ENCODE assay signal across 24 cellular contexts in the genomic region with DNA sequence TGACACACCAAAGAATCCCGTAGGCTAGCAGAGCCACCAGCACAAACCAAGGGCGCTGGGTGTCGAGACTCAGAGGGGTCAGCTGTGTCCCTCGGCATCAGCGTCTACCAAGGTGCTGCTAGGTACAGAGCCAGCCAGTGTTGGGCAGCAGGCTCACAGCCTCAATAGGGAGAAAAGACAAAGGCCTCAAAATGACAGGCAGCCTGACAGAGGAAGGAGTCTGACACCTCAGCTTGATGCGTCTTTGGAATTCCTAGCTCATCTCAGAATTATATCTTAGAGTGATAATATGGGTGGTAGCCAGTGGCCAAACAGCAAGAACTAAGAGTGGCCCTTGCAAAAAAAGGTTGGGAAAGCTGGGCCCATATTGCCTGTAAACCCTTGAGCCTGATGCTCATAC. TPM values are rescaled to one million over a fixed set of nuclear protein-coding genes. Genes with fewer than 3 reads are reported as not detected.
DNase-seq lines count a peak whose midpoint lies in the region; ATAC-seq, FAIRE-seq and TF ChIP-seq lines count a peak whose summit lies in the region.
"Had no signal": no experiment of that assay in that cellular context is flagged by ENCODE, and none has a peak within 500 bp of the region (broad histone marks: within the 10 kb centered on the region; RNA-seq: fewer than 3 reads in every experiment).

No MANE protein-coding gene starts in this region.

- peak overlapping the region; percentile 48 for H4K8ac ChIP-seq in neuronal stem cell (ENCODE audit: low read depth, low read length)

- H3K4me3 Mint-ChIP-seq in activated T-cell treated with anti-CD3 and anti-CD28 coated beads, Interleukin-2, amount 50 U/mL, for 72 hours: no peak overlapping the region

- no peak for ATAC-seq in activated T-cell treated with anti-CD3 and anti-CD28 coated beads, Interleukin-2, amount 50 U/mL, for 72 hours (replicated peaks in 1 of 2)
- peak; percentile 33 for ATAC-seq in GM19351 (IDR thresholded peaks at IDR 0.05; ENCODE audit: unreplicated experiment)
- ATAC-seq: GM12878, HCT116, Panc1 had no signal

- H3K4me2 ChIP-seq in neuronal stem cell (ENCODE audit: insufficient read depth, low read length, poor library complexity, severe bottlenecking): no peak overlapping the region

- no CpG with 5 or more reads among the region's 6 CpGs for WGBS in neuronal stem cell (ENCODE audit: extremely low coverage in 2 of 2, insufficient read length in 2 of 2, insufficient replicate concordance in 1 of 2), 2 donors

- peak overlapping the region; percentile 88; the same call in 1 of the 2 replicates for H3K27ac ChIP-seq in WERI-Rb-1
- no peak overlapping the region for H3K27ac ChIP-seq in neuronal stem cell (replicated peaks; ENCODE audit: low read length)
- H3K27ac ChIP-seq: HL-60, RWPE1 had no signal

- peak overlapping the region; percentile 17 for H3K23ac ChIP-seq in neuronal stem cell (ENCODE audit: low read depth, low read length, poor library complexity)

- H3K9me3 Mint-ChIP-seq in activated T-cell treated with anti-CD3 and anti-CD28 coated beads, Interleukin-2, amount 50 U/mL, for 72 hours: no peaks in the 10 kb centered on the region

- H3K27me3 ChIP-seq in WERI-Rb-1 (ENCODE audit: insufficient read depth, low read depth, severe bottlenecking) (no peaks in the 10 kb centered on the region), neuronal stem cell (ENCODE audit: control insufficient read depth in 3 of 3, insufficient read depth in 3 of 3, low read depth in 1 of 3, low read length in 3 of 3) (no peaks in the 10 kb centered on the region)

- no peak overlapping the region for H2BK15ac ChIP-seq in neuronal stem cell (ENCODE audit: low read length)

- H2BK5ac ChIP-seq in neuronal stem cell (ENCODE audit: low read length): no peak overlapping the region

- H3K36me3 ChIP-seq in WERI-Rb-1: peaks cover 46% of the 10 kb centered on the region
- H3K36me3 ChIP-seq in neuronal stem cell (replicated peaks in 1 of 2; ENCODE audit: control insufficient read depth in 2 of 2, insufficient read depth in 2 of 2, low read length in 2 of 2): peaks cover 18 to 86% of the 10 kb centered on the region in 2 donors

- no peak overlapping the region for H3K4ac ChIP-seq in neuronal stem cell (ENCODE audit: low read length)

- no peak overlapping the region for H2AFZ ChIP-seq in neuronal stem cell (ENCODE audit: low read length)

- no peaks in the 10 kb centered on the region for H3K27me3 Mint-ChIP-seq in activated T-cell treated with anti-CD3 and anti-CD28 coated beads, Interleukin-2, amount 50 U/mL, for 72 hours (ENCODE audit: low read depth)

- no peak for TF ChIP-seq CTCF in WERI-Rb-1 (IDR thresholded peaks at IDR 0.05; ENCODE audit: low read depth, low read length)

- no peak for DNase-seq in activated T-cell treated with anti-CD3 and anti-CD28 coated beads, Interleukin-2, amount 50 U/mL, for 72 hours
- DNase-seq in activated T-cell treated with anti-CD3 and anti-CD28 coated beads for 4 hours: no peak
- DNase-seq in WERI-Rb-1: no peak
- DNase-seq in neuronal stem cell (ENCODE audit: low spot score): no peak
- no peak for DNase-seq in urothelium cell line (ENCODE audit: low spot score)
- no peak for DNase-seq in NAMALWA (ENCODE audit: low spot score)
- DNase-seq in T-helper 1 cell: no peak
- DNase-seq: Caco-2, EL, GDM1, NCI-H1092, NCI-H1417 treated with DMSO at 0.1 percent for 48 hours, NCI-H1694 treated with DMSO at 0.1 percent for 48 hours, NCI-H2081, NCI-H2227 treated with DMSO at 0.1 percent for 48 hours, NCI-H510A, NCI-H69, SHP77 treated with DMSO at 0.1 percent for 48 hours had no signal

- no peak overlapping the region for H2AK5ac ChIP-seq in neuronal stem cell (ENCODE audit: low read depth, low read length)

- H3K79me1 ChIP-seq in neuronal stem cell (ENCODE audit: low read depth, low read length): peaks cover 2% of the 10 kb centered on the region

- no peak overlapping the region for H3K4me3 ChIP-seq in WERI-Rb-1 (ENCODE audit: low read depth, low read length)
- no peak overlapping the region for H3K4me3 ChIP-seq in neuronal stem cell (ENCODE audit: low read length in 2 of 2)
- H3K4me3 ChIP-seq: GM12878 had no signal

- peaks cover 0 to 3% of the 10 kb centered on the region in 2 donors for H3K36me3 Mint-ChIP-seq in activated T-cell treated with anti-CD3 and anti-CD28 coated beads, Interleukin-2, amount 50 U/mL, for 72 hours (ENCODE audit: insufficient read depth in 2 of 2)

- H4K91ac ChIP-seq in neuronal stem cell (ENCODE audit: low read depth, low read length, poor library complexity): no peak overlapping the region

- peaks cover 31% of the 10 kb centered on the region for H3K4me1 Mint-ChIP-seq in activated T-cell treated with anti-CD3 and anti-CD28 coated beads, Interleukin-2, amount 50 U/mL, for 72 hours (ENCODE audit: low read depth)

- no peak overlapping the region for H2BK120ac ChIP-seq in neuronal stem cell (ENCODE audit: low read depth, low read length)

- H3K9me3 ChIP-seq in WERI-Rb-1 (ENCODE audit: severe bottlenecking) (no peaks in the 10 kb centered on the region), neuronal stem cell (replicated peaks in 1 of 2; ENCODE audit: control insufficient read depth in 2 of 2, insufficient read depth in 1 of 2, low read depth in 1 of 2, low read length in 2 of 2) (peaks cover 0 to 7% of the 10 kb centered on the region in 2 donors)
- H3K9me3 ChIP-seq: Caco-2 had no signal

- no peak overlapping the region for H3K14ac ChIP-seq in neuronal stem cell (ENCODE audit: low read length)

- H3K9ac ChIP-seq in neuronal stem cell (ENCODE audit: low read depth, low read length, poor library complexity): no peak overlapping the region

- H2BK12ac ChIP-seq in neuronal stem cell (ENCODE audit: low read length): no peak overlapping the region

- H3K4me1 ChIP-seq in neuronal stem cell (ENCODE audit: control insufficient read depth in 2 of 2, insufficient read depth in 1 of 2, low read depth in 1 of 2, low read length in 2 of 2): no peaks in the 10 kb centered on the region
- H3K4me1 ChIP-seq: Caco-2 had no signal

- H3K18ac ChIP-seq in neuronal stem cell (ENCODE audit: low read length): no peak overlapping the region

- no peak for FAIRE-seq in urothelium cell line (lab: Jason Lieb, UNC)
- FAIRE-seq: GM12878 had no signal

- peak overlapping the region; percentile 50 for H3K27ac Mint-ChIP-seq in activated T-cell treated with anti-CD3 and anti-CD28 coated beads, Interleukin-2, amount 50 U/mL, for 72 hours

RNA-seq across cellular contexts. Expression of gene HS3ST3B1, which starts 45.9 kb away (rescaled TPM):
- total RNA-seq in activated T-cell treated with anti-CD3 and anti-CD28 coated beads, Interleukin-2, amount 50 U/mL, for 72 hours: 10 to 100 TPM; 10.8 to 17.1 TPM
- 17.6 TPM for polyA plus RNA-seq in neuronal stem cell (2013, experiment 1 of 2)
- 18.0 TPM for polyA plus RNA-seq in neuronal stem cell (2013, experiment 2 of 2)
